Comparison of ENCODE assay signal across 8 cellular contexts in the genomic region with DNA sequence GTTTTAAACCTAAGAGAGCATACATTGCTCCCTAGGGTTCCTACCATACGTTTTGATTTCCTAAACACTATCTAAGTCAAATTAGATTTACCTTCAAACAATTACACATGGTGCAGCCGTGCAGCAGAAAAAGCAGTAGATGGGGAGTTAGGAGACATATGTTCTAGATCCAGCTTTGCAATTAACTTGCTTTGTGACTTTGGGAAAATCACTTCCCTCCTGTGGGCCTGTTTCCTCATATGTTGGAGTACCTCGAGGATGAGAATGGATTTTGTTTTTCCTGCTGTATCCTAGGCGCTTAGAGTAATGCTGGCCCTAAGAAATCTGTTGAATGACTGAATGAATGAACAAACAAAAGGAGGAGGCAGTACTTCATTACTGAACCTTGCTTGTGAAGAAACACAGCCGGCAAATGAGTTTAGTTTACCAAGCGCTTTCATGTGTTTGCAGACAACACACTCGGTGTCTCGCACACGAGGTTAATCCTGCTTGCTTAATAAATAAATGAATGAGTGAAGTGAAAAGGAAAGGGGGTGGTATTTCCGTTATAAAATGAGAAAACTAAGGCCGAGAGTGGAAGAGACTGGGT. TPM values are rescaled to one million over a fixed set of nuclear protein-coding genes. Genes with fewer than 3 reads are reported as not detected.
DNase-seq lines count a peak whose midpoint lies in the region; TF ChIP-seq lines count a peak whose summit lies in the region.

No MANE protein-coding gene starts in this region.

- H3K4me2 ChIP-seq in H9 (ENCODE audit: insufficient read depth, insufficient read length, low read length): peak overlapping the region; percentile 71

- H2BK15ac ChIP-seq in H9 (ENCODE audit: low read depth, low read length): no peak overlapping the region

- no peak overlapping the region for H3K23ac ChIP-seq in H9 (ENCODE audit: insufficient read length, low read depth, low read length)

- peaks cover 63% of the 10 kb centered on the region for H3K36me3 Mint-ChIP-seq in Calu3 (ENCODE audit: insufficient read depth, unreplicated experiment)
- peaks cover 66 to 75% (median 69%) of the 10 kb centered on the region in 3 experiments for H3K36me3 Mint-ChIP-seq in H9 (ENCODE audit: insufficient read depth in 1 of 3, low read depth in 3 of 3)

- H3K4me1 Mint-ChIP-seq in Calu3 (ENCODE audit: low read depth, unreplicated experiment) (peaks cover 31% of the 10 kb centered on the region), H9 (peaks cover 18 to 20% of the 10 kb centered on the region in 2 experiments)

- H2BK20ac ChIP-seq in H9 (ENCODE audit: low read depth, low read length, poor library complexity, severe bottlenecking): no peak overlapping the region

- peak overlapping the region; percentile 92 for H3K27ac Mint-ChIP-seq in Calu3 (ENCODE audit: unreplicated experiment)
- peak overlapping the region; percentile 97 to 100 (median 99) for H3K27ac Mint-ChIP-seq in H9

- H3K27ac ChIP-seq in H9 (ENCODE audit: insufficient read length, low read depth, low read length): no peak overlapping the region

- TF ChIP-seq CTCF in Calu3 (IDR thresholded peaks at IDR 0.05; ENCODE audit: unreplicated experiment): no peak
- TF ChIP-seq CTCF in H9 (conservative IDR thresholded peaks at IDR 0.05): no peak
- no peak for TF ChIP-seq CTCF in fibroblast of villous mesenchyme (IDR thresholded peaks at IDR 0.05; ENCODE audit: insufficient read depth, low read depth, low read length)

- H3K4ac ChIP-seq in H9 (ENCODE audit: low read depth, low read length): no peak overlapping the region; the same call in 1 of the 2 replicates

- H3K4me3 ChIP-seq in fibroblast of villous mesenchyme (ENCODE audit: low read depth, low read length) (peak overlapping the region; percentile 90), skeletal muscle cell (ENCODE audit: low read depth, low read length) (peak overlapping the region; percentile 83)

- H3K9me3 Mint-ChIP-seq in Calu3 (ENCODE audit: low read depth, unreplicated experiment): peaks cover 13% of the 10 kb centered on the region
- H3K9me3 Mint-ChIP-seq in H9: peaks cover 22 to 31% of the 10 kb centered on the region in 2 experiments

- H4K8ac ChIP-seq in H9 (replicated peaks; ENCODE audit: insufficient read length, low read depth, low read length): peak overlapping the region; percentile 8

- intact Hi-C loops in Calu3 (cut with micrococcal nuclease; ENCODE audit: unreplicated experiment): loop anchor here (2.0 kb wide), 2 partner anchors 37 to 51 kb away; a partner anchor contains a TSS

- no peak overlapping the region for H2BK5ac ChIP-seq in H9 (ENCODE audit: insufficient read length, low read length)

- no peak overlapping the region for H2BK120ac ChIP-seq in H9 (ENCODE audit: low read depth, low read length, poor library complexity, severe bottlenecking)

- DNase-seq in Calu3 (no peak), H9 (no peak), SW480 (ENCODE audit: low spot score) (peak; percentile 14), fibroblast of villous mesenchyme (ENCODE audit: low read depth) (no peak), skeletal muscle cell (ENCODE audit: low read depth) (no peak), HK-2 (ENCODE audit: unreplicated experiment) (no peak), hepatic stellate cell (ENCODE audit: low spot score) (no peak), iPS-NIHi7 (ENCODE audit: extremely low spot score) (no peak)

- BruUV-seq in Calu3 (replicated peaks; lab: Mats Ljungman, UMichigan): TSS peak; percentile 59

- H3K27me3 ChIP-seq in H9 (ENCODE audit: insufficient read depth, low read length): no peaks in the 10 kb centered on the region

- H3K9ac ChIP-seq in H9 (ENCODE audit: extremely low read depth, insufficient read length, low read length): peak overlapping the region; percentile 98

- H3K4me1 ChIP-seq in H9 (ENCODE audit: insufficient read depth, low read length): no peaks in the 10 kb centered on the region

- H3K79me1 ChIP-seq in H9 (ENCODE audit: insufficient read depth, low read depth, low read length, poor library complexity, severe bottlenecking): peaks cover 10% of the 10 kb centered on the region

- H3K14ac ChIP-seq in H9 (ENCODE audit: insufficient read depth, low read length): peak overlapping the region; percentile 75; the same call in 1 of the 2 replicates

- H4K5ac ChIP-seq in H9 (ENCODE audit: insufficient read length, low read depth, low read length): peak overlapping the region; percentile 73

- H3T11ph ChIP-seq in H9 (ENCODE audit: low read length): peak overlapping the region; percentile 41

- no CpG with 5 or more reads among the region's 11 CpGs for WGBS in H9 (ENCODE audit: extremely low coverage, insufficient read length, low lambda C conversion rate)

- H3K18ac ChIP-seq in H9 (ENCODE audit: insufficient read length, low read depth, low read length): peak overlapping the region; percentile 89

- H4K91ac ChIP-seq in H9 (ENCODE audit: insufficient read length, low read depth, low read length): no peak overlapping the region

- H3K9me3 ChIP-seq in H9 (ENCODE audit: control insufficient read depth, low read depth, low read length): no peaks in the 10 kb centered on the region

- peaks cover 3% of the 10 kb centered on the region for H3K23me2 ChIP-seq in H9 (ENCODE audit: insufficient read length, low read depth, low read length, poor library complexity, severe bottlenecking)

- CTCF ChIA-PET in Calu3 (lab: Charles Lee): interaction anchor here (1.1 to 2.1 kb wide), 2 partner anchors 9 to 51 kb away, joined by 4 to 21 read pairs; no protein-coding TSS in a partner anchor

- no peak overlapping the region for H2AK5ac ChIP-seq in H9 (ENCODE audit: insufficient read length, low read length)

- peaks cover 2% of the 10 kb centered on the region for H4K20me1 ChIP-seq in H9 (ENCODE audit: control insufficient read depth, insufficient read depth, insufficient read length)

- H3K27me3 Mint-ChIP-seq in Calu3 (ENCODE audit: unreplicated experiment) (no peaks in the 10 kb centered on the region), H9 (ENCODE audit: low read depth) (no peaks in the 10 kb centered on the region)

- peak overlapping the region; percentile 11 for H2AFZ ChIP-seq in H9 (ENCODE audit: low read length)

- peaks cover 34% of the 10 kb centered on the region; the same call in 1 of the 2 replicates for H3K79me2 ChIP-seq in H9 (ENCODE audit: insufficient read depth, low read length)

- H3K4me3 Mint-ChIP-seq in Calu3 (ENCODE audit: low read depth, unreplicated experiment): peak overlapping the region; percentile 93
- H3K4me3 Mint-ChIP-seq in H9: peak overlapping the region; percentile 97 to 98

- peak overlapping the region; percentile 9 for H3K56ac ChIP-seq in H9 (ENCODE audit: insufficient read length, low read depth, low read length)

- H2BK12ac ChIP-seq in H9 (ENCODE audit: insufficient read length, low read depth, low read length): no peak overlapping the region

RNA-seq across cellular contexts. Expression of a gene that starts 0.6 kb away (rescaled TPM):
- 14.0 TPM in 2 replicates for total RNA-seq in Calu3 (2022)
- 20.0 and 20.7 TPM in 2 replicates for total RNA-seq in H9 (2021)
- total RNA-seq in fibroblast of villous mesenchyme: 11.9 and 17.3 TPM in 2 replicates

RNA-seq across cellular contexts. Expression of a gene that starts 0.8 kb away (rescaled TPM):
- total RNA-seq in Calu3 (2022): 20.1 and 21.5 TPM in 2 replicates
- total RNA-seq in H9 (2021): 14.9 and 15.8 TPM in 2 replicates
- 16.4 and 23.7 TPM in 2 replicates for total RNA-seq in fibroblast of villous mesenchyme

RNA-seq across cellular contexts. Expression of a gene that starts 13.0 kb away (rescaled TPM):
- total RNA-seq in Calu3 (2022) (10.2 and 18.6 TPM in 2 replicates), H9 (2021) (0.09 and 0.15 TPM in 2 replicates), fibroblast of villous mesenchyme (under 0.01 TPM in 1 of 2 replicates, not detected in the other)

RNA-seq across cellular contexts. Expression of a gene that starts 37.7 kb away (rescaled TPM):
- total RNA-seq in Calu3 (2022) (7.1 and 7.4 TPM in 2 replicates), H9 (2021) (not detected in 2 replicates), fibroblast of villous mesenchyme (not detected in 2 replicates)
